Comparison of ENCODE assay signal across 34 cellular contexts in genomic region chr19:29861575-29861974, GRCh38. TPM values are rescaled to one million over a fixed set of nuclear protein-coding genes. Genes with fewer than 3 reads are reported as not detected.
"Had no signal": no experiment of that assay in that cellular context is flagged by ENCODE, and none has a peak within 500 bp of the region (broad histone marks: within the 10 kb centered on the region; RNA-seq: fewer than 3 reads in every experiment).

No MANE protein-coding gene starts in this region.

- H3K9me3 ChIP-seq: adrenal gland, body of pancreas, colonic mucosa had no signal

- H3K27ac ChIP-seq: adrenal gland, body of pancreas, colonic mucosa, WERI-Rb-1 had no signal

- H3K36me3 ChIP-seq: adrenal gland, colonic mucosa, WERI-Rb-1 had no signal

- H3K9me3 Mint-ChIP-seq: T-helper 2 cell treated with Interferon-gamma antibody and Interleukin-4, amounts not matched to agents 5 μg/mL and 100 μg/mL, for 36 hours had no signal

- H3K4me1 Mint-ChIP-seq: activated B cell treated with CpG ODN at 0.5 μM for 24 hours; activated CD4-positive, alpha-beta T cell treated with anti-CD3 and anti-CD28 coated beads for 36 hours; activated CD8-positive, alpha-beta memory T cell treated with anti-CD3 and anti-CD28 coated beads, Interleukin-2, amount 10 ng/mL, durations not matched to agents 7 days and 5 days; activated naive CD4-positive, alpha-beta T cell treated with anti-CD3 and anti-CD28 coated beads, Interleukin-2, amount 50 U/mL, for 24 hours; activated naive CD8-positive, alpha-beta T cell treated with anti-CD3 and anti-CD28 coated beads, Interleukin-2, amount 50 U/mL, for 24 hours had no signal

- FAIRE-seq: endometrium, frontal cortex had no signal

- H3K27ac Mint-ChIP-seq: activated B cell treated with CpG ODN at 0.5 μM for 24 hours; activated CD4-positive, alpha-beta memory T cell treated with anti-CD3 and anti-CD28 coated beads for 36 hours; activated CD4-positive, alpha-beta T cell treated with anti-CD3 and anti-CD28 coated beads for 36 hours; activated CD4-positive, alpha-beta T cell treated with anti-CD3 and anti-CD28 coated beads, Interleukin-2, amount 10 ng/mL, durations not matched to agents 24 days and 14 days; activated CD8-positive, alpha-beta memory T cell treated with anti-CD3 and anti-CD28 coated beads, Interleukin-2, amount 10 ng/mL, durations not matched to agents 7 days and 5 days; activated CD8-positive, alpha-beta T cell treated with anti-CD3 and anti-CD28 coated beads, Interleukin-2, amount 10 ng/mL, durations not matched to agents 7 days and 5 days; activated naive CD4-positive, alpha-beta T cell treated with anti-CD3 and anti-CD28 coated beads, Interleukin-2, amount 50 U/mL, for 24 hours; activated naive CD8-positive, alpha-beta T cell treated with anti-CD3 and anti-CD28 coated beads for 36 hours; activated naive CD8-positive, alpha-beta T cell treated with anti-CD3 and anti-CD28 coated beads, Interleukin-2, amount 50 U/mL, for 24 hours; activated T-helper 1 cell treated with anti-CD3 and anti-CD28 coated beads, Interleukin-12 subunit alpha, Interleukin-12 subunit beta, Interleukin-2, Interleukin-4 antibody, amounts not matched to agents 30 ng/mL and 10 ng/mL and 1 ng/mL, durations not matched to agents 14 hours and 24 hours and 36 hours; activated T-helper 2 cell treated with anti-CD3 and anti-CD28 coated beads, Interferon-gamma antibody, Interleukin-2, Interleukin-4, amounts not matched to agents 10 μg/mL and 5 μg/mL and 100 μg/mL, durations not matched to agents 14 hours and 24 hours and 36 hours; T-helper 17 cell; T-helper 2 cell treated with Interferon-gamma antibody and Interleukin-4, amounts not matched to agents 5 μg/mL and 100 μg/mL, for 36 hours had no signal

- H3K36me3 Mint-ChIP-seq: activated CD4-positive, alpha-beta memory T cell treated with anti-CD3 and anti-CD28 coated beads for 36 hours; activated CD8-positive, alpha-beta memory T cell treated with anti-CD3 and anti-CD28 coated beads, Interleukin-2, amount 10 ng/mL, durations not matched to agents 7 days and 5 days had no signal

- H3K4me1 ChIP-seq: adrenal gland, colonic mucosa had no signal

- ATAC-seq: activated CD4-positive, alpha-beta T cell treated with anti-CD3 and anti-CD28 coated beads for 36 hours; activated CD4-positive, CD25-positive, alpha-beta regulatory T cell treated with anti-CD3 and anti-CD28 coated beads, Interleukin-2, amount 50 U/mL, for 24 hours; activated CD8-positive, alpha-beta memory T cell treated with anti-CD3 and anti-CD28 coated beads, Interleukin-2, amount 10 ng/mL, durations not matched to agents 7 days and 5 days; activated CD8-positive, alpha-beta T cell treated with anti-CD3 and anti-CD28 coated beads, Interleukin-2, amount 10 ng/mL, durations not matched to agents 7 days and 5 days; activated naive CD8-positive, alpha-beta T cell treated with anti-CD3 and anti-CD28 coated beads, Interleukin-2, amount 50 U/mL, for 24 hours; body of pancreas; esophagus mucosa; T-helper 17 cell had no signal

- H3K4me3 Mint-ChIP-seq: activated B cell treated with CpG ODN at 0.5 μM for 24 hours; activated CD4-positive, alpha-beta memory T cell treated with anti-CD3 and anti-CD28 coated beads for 36 hours; activated CD4-positive, alpha-beta T cell treated with anti-CD3 and anti-CD28 coated beads for 36 hours; activated CD4-positive, alpha-beta T cell treated with anti-CD3 and anti-CD28 coated beads, Interleukin-2, amount 10 ng/mL, durations not matched to agents 24 days and 14 days; activated CD8-positive, alpha-beta memory T cell treated with anti-CD3 and anti-CD28 coated beads, Interleukin-2, amount 10 ng/mL, durations not matched to agents 7 days and 5 days; activated CD8-positive, alpha-beta T cell treated with anti-CD3 and anti-CD28 coated beads, Interleukin-2, amount 10 ng/mL, durations not matched to agents 7 days and 5 days; activated naive CD4-positive, alpha-beta T cell treated with anti-CD3 and anti-CD28 coated beads, Interleukin-2, amount 50 U/mL, for 24 hours; activated naive CD8-positive, alpha-beta T cell treated with anti-CD3 and anti-CD28 coated beads for 36 hours; activated naive CD8-positive, alpha-beta T cell treated with anti-CD3 and anti-CD28 coated beads, Interleukin-2, amount 50 U/mL, for 24 hours; activated T-helper 1 cell treated with anti-CD3 and anti-CD28 coated beads, Interleukin-12 subunit alpha, Interleukin-12 subunit beta, Interleukin-2, Interleukin-4 antibody, amounts not matched to agents 30 ng/mL and 10 ng/mL and 1 ng/mL, durations not matched to agents 14 hours and 24 hours and 36 hours; T-helper 17 cell; T-helper 2 cell treated with Interferon-gamma antibody and Interleukin-4, amounts not matched to agents 5 μg/mL and 100 μg/mL, for 36 hours had no signal

- H3K4me3 ChIP-seq: adrenal gland, body of pancreas, colonic mucosa had no signal

- DNase-seq: activated B cell treated with CpG ODN at 0.5 μM for 24 hours; activated CD4-positive, alpha-beta memory T cell treated with anti-CD3 and anti-CD28 coated beads for 36 hours; activated CD4-positive, alpha-beta T cell treated with anti-CD3 and anti-CD28 coated beads for 36 hours; activated CD4-positive, alpha-beta T cell treated with anti-CD3 and anti-CD28 coated beads, Interleukin-2, amount 10 ng/mL, durations not matched to agents 24 days and 14 days; activated CD8-positive, alpha-beta memory T cell treated with anti-CD3 and anti-CD28 coated beads, Interleukin-2, amount 10 ng/mL, durations not matched to agents 7 days and 5 days; activated CD8-positive, alpha-beta memory T cell treated with anti-CD3 and anti-CD28 coated beads, Interleukin-2, amount 50 U/mL, for 4 hours; activated CD8-positive, alpha-beta T cell treated with anti-CD3 and anti-CD28 coated beads, Interleukin-2, amount 10 ng/mL, durations not matched to agents 7 days and 5 days; activated effector memory CD4-positive, alpha-beta T cell treated with anti-CD3 and anti-CD28 coated beads, Interleukin-2, amount 50 U/mL, for 16 hours; activated naive CD4-positive, alpha-beta T cell; activated naive CD8-positive, alpha-beta T cell treated with anti-CD3 and anti-CD28 coated beads for 36 hours; activated naive CD8-positive, alpha-beta T cell treated with anti-CD3 and anti-CD28 coated beads, Interleukin-2, amount 50 U/mL, for 24 hours; activated T-cell treated with anti-CD3 and anti-CD28 coated beads, Interleukin-2, amount 50 U/mL, for 1 hour; activated T-cell treated with anti-CD3 and anti-CD28 coated beads, Interleukin-2, amount 50 U/mL, for 48 hours; adrenal gland; amygdala; body of pancreas; central memory CD4-positive, alpha-beta T cell; cerebellar nuclear complex; colonic mucosa; effector CD8-positive, alpha-beta T cell; foreskin fibroblast; head of caudate nucleus; T-helper 1 cell; T-helper 17 cell; T1000; WERI-Rb-1 had no signal

- H3K27me3 ChIP-seq: adrenal gland, body of pancreas, colonic mucosa had no signal

RNA-seq across cellular contexts. Expression of gene CCNE1, which starts 49.8 kb away (rescaled TPM):
- total RNA-seq: body of pancreas had no signal
